13 cellular contexts compared by ENCODE assay signal in the genomic region with DNA sequence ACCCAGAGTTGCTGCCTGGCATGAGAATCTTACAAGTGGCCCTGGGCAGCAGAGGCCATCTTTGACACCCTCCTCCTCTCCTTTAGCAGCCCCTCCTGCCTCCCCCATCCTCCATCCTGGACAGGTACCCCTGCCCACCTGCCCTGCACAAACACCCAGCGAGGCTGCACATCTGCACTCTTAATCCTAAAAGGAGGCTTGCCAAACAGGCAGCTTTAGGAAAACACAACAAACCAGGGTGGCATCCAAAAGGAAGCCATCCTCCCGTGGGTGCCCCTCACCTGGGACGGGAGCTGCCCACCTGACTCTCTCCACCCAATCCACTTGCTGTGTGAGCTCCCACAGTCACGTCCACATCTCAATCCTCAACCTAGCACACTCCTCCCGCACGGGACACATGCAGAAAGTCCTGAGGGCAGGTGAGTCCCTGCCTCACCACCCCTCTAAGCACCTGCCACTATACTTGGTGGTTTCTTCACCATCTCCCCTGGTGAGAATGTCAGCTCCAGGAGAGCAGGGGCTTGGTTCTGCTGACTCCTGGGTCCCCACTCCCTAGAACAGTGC. TPM values are rescaled to one million over a fixed set of nuclear protein-coding genes. Genes with fewer than 3 reads are reported as not detected.
DNase-seq lines count a peak whose midpoint lies in the region; ATAC-seq and TF ChIP-seq lines count a peak whose summit lies in the region.
"Had no signal": no experiment of that assay in that cellular context is flagged by ENCODE, and none has a peak within 500 bp of the region (broad histone marks: within the 10 kb centered on the region; RNA-seq: fewer than 3 reads in every experiment).

No MANE protein-coding gene starts in this region.

- peaks cover 27% of the 10 kb centered on the region for H3K36me3 Mint-ChIP-seq in Calu3 (ENCODE audit: insufficient read depth, unreplicated experiment)

- BruUV-seq in Calu3 (replicated peaks; lab: Mats Ljungman, UMichigan), result no TSS peak

- no peak for ATAC-seq in GM21723 (IDR thresholded peaks at IDR 0.05; ENCODE audit: unreplicated experiment)
- ATAC-seq in lower lobe of right lung, result no peak

- H3K4me1 ChIP-seq in mucosa of stomach (ENCODE audit: control insufficient read depth, insufficient read depth, low read length), result peaks cover 73% of the 10 kb centered on the region
- peaks cover 85 to 91% (median 85%) of the 10 kb centered on the region in 3 donors for H3K4me1 ChIP-seq in skeletal muscle tissue (ENCODE audit: control insufficient read depth in 3 of 3, insufficient read depth in 3 of 3, low read length in 3 of 3)
- H3K4me1 ChIP-seq in lower lobe of right lung, result peaks cover 14% of the 10 kb centered on the region

- H3K4me1 Mint-ChIP-seq in Calu3 (ENCODE audit: low read depth, unreplicated experiment), result peaks cover 60% of the 10 kb centered on the region

- no peaks in the 10 kb centered on the region for H3K36me3 ChIP-seq in mucosa of stomach (ENCODE audit: control insufficient read depth, insufficient read depth, low read length)
- H3K36me3 ChIP-seq in skeletal muscle tissue (ENCODE audit: control insufficient read depth in 3 of 3, insufficient read depth in 3 of 3, low read length in 3 of 3), result peaks cover 0 to 14% (median 4%) of the 10 kb centered on the region in 3 donors
- no peaks in the 10 kb centered on the region for H3K36me3 ChIP-seq in lower lobe of right lung
- H3K36me3 ChIP-seq: HAP-1 had no signal

- H3K9ac ChIP-seq in mucosa of stomach (ENCODE audit: low read length), result peak overlapping the region; percentile 30
- peak overlapping the region; percentile 85 to 99 (median 93) for H3K9ac ChIP-seq in skeletal muscle tissue (ENCODE audit: low read depth in 1 of 3, low read length in 3 of 3)

- H3K27me3 ChIP-seq in mucosa of stomach (ENCODE audit: control insufficient read depth, insufficient read depth, low read length) (no peaks in the 10 kb centered on the region), skeletal muscle tissue (ENCODE audit: control insufficient read depth in 3 of 3, insufficient read depth in 3 of 3, low read length in 3 of 3) (no peaks in the 10 kb centered on the region), lower lobe of right lung (ENCODE audit: low read depth) (no peaks in the 10 kb centered on the region)

- TF ChIP-seq CTCF in Calu3 (IDR thresholded peaks at IDR 0.05; ENCODE audit: unreplicated experiment) (no peak), lower lobe of right lung (IDR thresholded peaks at IDR 0.05) (no peak)

- peak overlapping the region; percentile 84 for H3K27ac Mint-ChIP-seq in Calu3 (ENCODE audit: unreplicated experiment)

- no peak for DNase-seq in Calu3
- no peak for DNase-seq in ecto neural progenitor cell (ENCODE audit: low spot score)
- DNase-seq in SKM-1 treated with dmso at 0.1 percent for 144 hours (lab: John Stamatoyannopoulos, UW; ENCODE audit: unreplicated experiment), result no peak
- DNase-seq in lower lobe of right lung, result no peak
- DNase-seq: activated naive CD4-positive, alpha-beta T cell; NCI-H226; NK-92 treated with Interleukin-12 subunit alpha and Interleukin-12 subunit beta, amount 100 ng/mL, for 24 hours; SHP77 had no signal

- H3K27ac ChIP-seq in angular gyrus (ENCODE audit: low read depth, low read length) (peak overlapping the region; percentile 25), skeletal muscle tissue (ENCODE audit: low read depth, low read length) (peak overlapping the region; percentile 93), lower lobe of right lung (no peak overlapping the region)

- intact Hi-C loops in Calu3 (cut with micrococcal nuclease; ENCODE audit: unreplicated experiment) (loop anchor here (5.0 to 10.0 kb wide), 2 partner anchors 34 to 64 kb away; no protein-coding TSS in a partner anchor), lower lobe of right lung (cut with DNase I) (no loop called here)

- H3K9me3 ChIP-seq in mucosa of stomach (ENCODE audit: control insufficient read depth, low read length) (no peaks in the 10 kb centered on the region), skeletal muscle tissue (ENCODE audit: control insufficient read depth in 3 of 3, low read length in 3 of 3) (no peaks in the 10 kb centered on the region), lower lobe of right lung (no peaks in the 10 kb centered on the region)
- H3K9me3 ChIP-seq: HAP-1 had no signal

- CTCF ChIA-PET in Calu3 (lab: Charles Lee), result interaction anchor here (1.5 to 1.7 kb wide), 2 partner anchors 16 to 21 kb away, joined by 3 to 7 read pairs; no protein-coding TSS in a partner anchor

- no peaks in the 10 kb centered on the region for H3K9me3 Mint-ChIP-seq in Calu3 (ENCODE audit: low read depth, unreplicated experiment)

- H3K27me3 Mint-ChIP-seq in Calu3 (ENCODE audit: unreplicated experiment), result no peaks in the 10 kb centered on the region

- H3K4me3 Mint-ChIP-seq in Calu3 (ENCODE audit: low read depth, unreplicated experiment), result peak overlapping the region; percentile 57

- no peak overlapping the region for H3K4me3 ChIP-seq in mucosa of stomach (ENCODE audit: low read length)
- H3K4me3 ChIP-seq in skeletal muscle tissue (ENCODE audit: low read length in 3 of 3), result peak overlapping the region; percentile 83 to 95 (median 93)
- no peak overlapping the region for H3K4me3 ChIP-seq in lower lobe of right lung
- H3K4me3 ChIP-seq: HAP-1 had no signal

RNA-seq across cellular contexts. Expression of gene BIN1, which starts 5.8 kb away (rescaled TPM):
- total RNA-seq in Calu3 (2022) (52.8 and 54.7 TPM in 2 replicates), skeletal muscle tissue (597 TPM), lower lobe of right lung (33.9 TPM)

Comparison
In these comparisons a context has a peak if more than half of its experiments do, and no peak if none do; other contexts are left out.
1. H3K4me3 ChIP-seq: peak in skeletal muscle tissue (3 of 3); none in mucosa of stomach (single experiment) and lower lobe of right lung (single experiment).
2. RNA of gene BIN1, which starts 5.8 kb away (total RNA-seq): 597 TPM in skeletal muscle tissue (single experiment); 52.8 to 54.7 TPM in Calu3 and 33.9 TPM in lower lobe of right lung (single experiment); every median in the first group is over 10 times any median in the second.